Comparison of ENCODE assay signal across 10 cellular contexts in genomic region chr3:137768361-137769320, GRCh38. TPM values are rescaled to one million over a fixed set of nuclear protein-coding genes. Genes with fewer than 3 reads are reported as not detected.
A peak's percentile ranks its signal among the peaks of the same experiment; 100 is the strongest.
DNase-seq lines count a peak whose midpoint lies in the region; ATAC-seq, FAIRE-seq and TF ChIP-seq lines count a peak whose summit lies in the region.
"Had no signal": no experiment of that assay in that cellular context is flagged by ENCODE, and none has a peak within 500 bp of the region (broad histone marks: within the 10 kb centered on the region; RNA-seq: fewer than 3 reads in every experiment).

No MANE protein-coding gene starts in this region.

- no peak overlapping the region for H2BK20ac ChIP-seq in H9 (ENCODE audit: low read depth, low read length, poor library complexity, severe bottlenecking)

- peak overlapping the region; percentile 45 to 83 for H3K4me3 Mint-ChIP-seq in H9
- H3K4me3 Mint-ChIP-seq in activated T-helper 1 cell treated with anti-CD3 and anti-CD28 coated beads, Interleukin-12 subunit alpha, Interleukin-12 subunit beta, Interleukin-2, Interleukin-4 antibody, amounts not matched to agents 30 ng/mL and 10 ng/mL and 1 ng/mL, durations not matched to agents 14 hours and 24 hours and 36 hours: no peak overlapping the region

- H3K9me3 Mint-ChIP-seq in H9: peaks cover 0 to 5% of the 10 kb centered on the region in 2 experiments; a peak in 2 of 5 replicates
- peaks cover 6% of the 10 kb centered on the region for H3K9me3 Mint-ChIP-seq in activated T-helper 1 cell treated with anti-CD3 and anti-CD28 coated beads, Interleukin-12 subunit alpha, Interleukin-12 subunit beta, Interleukin-2, Interleukin-4 antibody, amounts not matched to agents 30 ng/mL and 10 ng/mL and 1 ng/mL, durations not matched to agents 14 hours and 24 hours and 36 hours

- H3K4me1 ChIP-seq in A549: peaks cover 19% of the 10 kb centered on the region; the same call in 1 of the 3 replicates
- 0 out of 2 replicates have a peak, but pooled peaks cover 2% of the 10 kb centered on the region for H3K4me1 ChIP-seq in H9 (ENCODE audit: insufficient read depth, low read length)
- peaks cover 11 to 27% of the 10 kb centered on the region in 2 donors for H3K4me1 ChIP-seq in esophagus (ENCODE audit: control insufficient read depth in 2 of 2, insufficient read depth in 2 of 2, low read length in 1 of 2)

- 0 out of 6 replicates have a peak, but pooled peaks of 1 of the 2 experiments have one; percentile 15 for ATAC-seq in A549
- ATAC-seq in HG03432 (IDR thresholded peaks at IDR 0.05; ENCODE audit: unreplicated experiment): no peak

- no peaks in the 10 kb centered on the region for H3K9me2 ChIP-seq in neural cell (ENCODE audit: insufficient read depth, low read length)

- H3K18ac ChIP-seq in H9 (ENCODE audit: insufficient read length, low read depth, low read length): no peak overlapping the region

- TF ChIP-seq RAD21 in A549 (conservative IDR thresholded peaks at IDR 0.05 in 1 of 2, IDR thresholded peaks at IDR 0.05 in 1 of 2) (no peak), neural cell (conservative IDR thresholded peaks at IDR 0.05) (no peak)

- H2BK12ac ChIP-seq in H9 (ENCODE audit: insufficient read length, low read depth, low read length): no peak overlapping the region

- no peak overlapping the region for H4K5ac ChIP-seq in H9 (ENCODE audit: insufficient read length, low read depth, low read length)

- peaks cover 75 to 84% of the 10 kb centered on the region in 2 experiments for H3K4me1 Mint-ChIP-seq in H9
- no peaks in the 10 kb centered on the region for H3K4me1 Mint-ChIP-seq in activated T-helper 1 cell treated with anti-CD3 and anti-CD28 coated beads, Interleukin-12 subunit alpha, Interleukin-12 subunit beta, Interleukin-2, Interleukin-4 antibody, amounts not matched to agents 30 ng/mL and 10 ng/mL and 1 ng/mL, durations not matched to agents 14 hours and 24 hours and 36 hours (ENCODE audit: low read depth)

- CTCF ChIA-PET in A549 (lab: Yijun Ruan, JAX): no interaction called here

- H3K27me3 ChIP-seq in H9 (ENCODE audit: insufficient read depth, low read length): peaks cover 83% of the 10 kb centered on the region
- H3K27me3 ChIP-seq in esophagus (ENCODE audit: control insufficient read depth in 1 of 2, insufficient read depth in 2 of 2, low read length in 2 of 2): peaks cover 5 to 59% of the 10 kb centered on the region in 2 donors
- peaks cover 100% of the 10 kb centered on the region for H3K27me3 ChIP-seq in neural cell (ENCODE audit: insufficient read depth, low read depth, low read length)

- TF ChIP-seq POLR2A in A549 (IDR thresholded peaks at IDR 0.05; ENCODE audit: low read length): no peak

- H3K36me3 ChIP-seq in esophagus (ENCODE audit: control insufficient read depth in 2 of 2, insufficient read depth in 2 of 2, low read length in 1 of 2) (no peaks in the 10 kb centered on the region), neural cell (ENCODE audit: insufficient read depth, low read length) (no peaks in the 10 kb centered on the region)

- no peaks in the 10 kb centered on the region for H4K20me1 ChIP-seq in H9 (ENCODE audit: control insufficient read depth, insufficient read depth, insufficient read length)
- H4K20me1 ChIP-seq in neural cell (ENCODE audit: insufficient read depth): no peaks in the 10 kb centered on the region

- H4K8ac ChIP-seq in H9 (replicated peaks; ENCODE audit: insufficient read length, low read depth, low read length): no peak overlapping the region

- no peak overlapping the region for H4K91ac ChIP-seq in H9 (ENCODE audit: insufficient read length, low read depth, low read length)

- no peak overlapping the region for H3K56ac ChIP-seq in H9 (ENCODE audit: insufficient read length, low read depth, low read length)

- intact Hi-C loops in activated T-helper 1 cell treated with anti-CD3 and anti-CD28 coated beads, Interleukin-12 subunit alpha, Interleukin-12 subunit beta, Interleukin-2, Interleukin-4 antibody, amounts not matched to agents 30 ng/mL and 10 ng/mL and 1 ng/mL, durations not matched to agents 14 hours and 24 hours and 36 hours (cut with micrococcal nuclease): no loop called here

- H3K9ac ChIP-seq in H9 (ENCODE audit: extremely low read depth, insufficient read length, low read length) (no peak overlapping the region), neural cell (ENCODE audit: low read length) (no peak overlapping the region)

- H3T11ph ChIP-seq in H9 (ENCODE audit: low read length): no peak overlapping the region

- H3K79me2 ChIP-seq in H9 (ENCODE audit: insufficient read depth, low read length) (no peaks in the 10 kb centered on the region), neural cell (replicated peaks; ENCODE audit: insufficient read depth, low read length) (no peaks in the 10 kb centered on the region)

- H3K4ac ChIP-seq in H9 (ENCODE audit: low read depth, low read length): no peak overlapping the region

- H2AK5ac ChIP-seq in H9 (ENCODE audit: insufficient read length, low read length): no peak overlapping the region

- TF ChIP-seq CTCF in A549 (IDR thresholded peaks at IDR 0.05) (no peak), H9 (conservative IDR thresholded peaks at IDR 0.05) (no peak), neural cell (IDR thresholded peaks at IDR 0.05; ENCODE audit: poor library complexity, severe bottlenecking) (no peak)

- H3K4me2 ChIP-seq in A549: peak overlapping the region; percentile 61
- H3K4me2 ChIP-seq in H9 (ENCODE audit: insufficient read depth, insufficient read length, low read length): peak overlapping the region; percentile 68
- no peak overlapping the region for H3K4me2 ChIP-seq in neural cell (ENCODE audit: low read length)

- POLR2A ChIA-PET in A549 (lab: Yijun Ruan, JAX): no interaction called here

- no peak for DNase-seq in A549 (ENCODE audit: low read depth in 1 of 2, low spot score in 1 of 2)
- DNase-seq in H9: peak; percentile 72
- no peak for DNase-seq in CD1c-positive myeloid dendritic cell (ENCODE audit: extremely low spot score)
- DNase-seq in activated T-helper 1 cell treated with anti-CD3 and anti-CD28 coated beads, Interleukin-12 subunit alpha, Interleukin-12 subunit beta, Interleukin-2, Interleukin-4 antibody, amounts not matched to agents 30 ng/mL and 10 ng/mL and 1 ng/mL, durations not matched to agents 14 hours and 24 hours and 36 hours (ENCODE audit: low spot score): no peak
- DNase-seq in GOT3 (lab: John Stamatoyannopoulos, UW): no peak

- TF ChIP-seq EP300 in A549 (IDR thresholded peaks at IDR 0.05) (no peak), neural cell (conservative IDR thresholded peaks at IDR 0.05; ENCODE audit: poor library complexity, severe bottlenecking) (no peak)

- H3K27ac Mint-ChIP-seq in H9: no peak overlapping the region
- no peak overlapping the region for H3K27ac Mint-ChIP-seq in activated T-helper 1 cell treated with anti-CD3 and anti-CD28 coated beads, Interleukin-12 subunit alpha, Interleukin-12 subunit beta, Interleukin-2, Interleukin-4 antibody, amounts not matched to agents 30 ng/mL and 10 ng/mL and 1 ng/mL, durations not matched to agents 14 hours and 24 hours and 36 hours

- H2BK15ac ChIP-seq in H9 (ENCODE audit: low read depth, low read length): no peak overlapping the region

- H2AFZ ChIP-seq in H9 (ENCODE audit: low read length) (no peak overlapping the region), neural cell (ENCODE audit: low read depth, low read length) (no peak overlapping the region)

- H3K79me1 ChIP-seq in H9 (ENCODE audit: insufficient read depth, low read depth, low read length, poor library complexity, severe bottlenecking): no peaks in the 10 kb centered on the region

- WGBS in A549 (ENCODE audit: missing lambda C conversion rate): 27% methylated on average over 14 of the region's 59 CpGs
- WGBS in H9 (ENCODE audit: extremely low coverage, insufficient read length, low lambda C conversion rate): no CpG with 5 or more reads among the region's 59 CpGs
- 3% methylated on average over 59 of the region's 59 CpGs for WGBS in esophagus, 2 donors

- H3F3A ChIP-seq in neural cell (ENCODE audit: insufficient read depth, low read length, poor library complexity, severe bottlenecking): no peaks in the 10 kb centered on the region

- no peak overlapping the region for H2BK5ac ChIP-seq in H9 (ENCODE audit: insufficient read length, low read length)

- H3K4me3 ChIP-seq in A549 (peak overlapping the region; percentile 22; the same call in 2 of the 3 replicates), esophagus (ENCODE audit: low read depth in 1 of 2, low read length in 2 of 2) (peak overlapping the region; percentile 39 to 52), neural cell (ENCODE audit: low read length) (peak overlapping the region; percentile 46)

- peaks cover 100% of the 10 kb centered on the region for H3K27me3 Mint-ChIP-seq in H9 (ENCODE audit: low read depth)
- H3K27me3 Mint-ChIP-seq in activated T-helper 1 cell treated with anti-CD3 and anti-CD28 coated beads, Interleukin-12 subunit alpha, Interleukin-12 subunit beta, Interleukin-2, Interleukin-4 antibody, amounts not matched to agents 30 ng/mL and 10 ng/mL and 1 ng/mL, durations not matched to agents 14 hours and 24 hours and 36 hours (ENCODE audit: insufficient read depth): peaks cover 78% of the 10 kb centered on the region

- no peak for FAIRE-seq in A549 (lab: Jason Lieb, UNC)
- FAIRE-seq: GM19239 had no signal

- H3K9me3 ChIP-seq in A549: no peaks in the 10 kb centered on the region
- H3K9me3 ChIP-seq in H9 (ENCODE audit: control insufficient read depth, low read depth, low read length): no peaks in the 10 kb centered on the region
- H3K9me3 ChIP-seq in esophagus (ENCODE audit: control insufficient read depth in 2 of 2, insufficient read depth in 1 of 2, low read depth in 1 of 2, low read length in 1 of 2): peaks cover 0 to 10% of the 10 kb centered on the region in 2 donors
- no peaks in the 10 kb centered on the region for H3K9me3 ChIP-seq in neural cell (ENCODE audit: low read length)

- H3K14ac ChIP-seq in H9 (ENCODE audit: insufficient read depth, low read length): no peak overlapping the region

- no peak overlapping the region for H3K23ac ChIP-seq in H9 (ENCODE audit: insufficient read length, low read depth, low read length)

- peaks cover 25% of the 10 kb centered on the region for H3K23me2 ChIP-seq in H9 (ENCODE audit: insufficient read length, low read depth, low read length, poor library complexity, severe bottlenecking)

- no peak overlapping the region for H2BK120ac ChIP-seq in H9 (ENCODE audit: low read depth, low read length, poor library complexity, severe bottlenecking)

- no peak overlapping the region for H3K27ac ChIP-seq in A549
- H3K27ac ChIP-seq in H9 (ENCODE audit: insufficient read length, low read depth, low read length): no peak overlapping the region
- no peak overlapping the region for H3K27ac ChIP-seq in esophagus (ENCODE audit: low read depth in 2 of 2, low read length in 1 of 2)
- no peak overlapping the region for H3K27ac ChIP-seq in neural cell (ENCODE audit: low read length)

- peaks cover 0 to 1% (median 0%) of the 10 kb centered on the region in 3 experiments; a peak in 1 of 7 replicates for H3K36me3 Mint-ChIP-seq in H9 (ENCODE audit: insufficient read depth in 1 of 3, low read depth in 3 of 3)
- no peaks in the 10 kb centered on the region for H3K36me3 Mint-ChIP-seq in activated T-helper 1 cell treated with anti-CD3 and anti-CD28 coated beads, Interleukin-12 subunit alpha, Interleukin-12 subunit beta, Interleukin-2, Interleukin-4 antibody, amounts not matched to agents 30 ng/mL and 10 ng/mL and 1 ng/mL, durations not matched to agents 14 hours and 24 hours and 36 hours (ENCODE audit: low read depth)

RNA-seq across cellular contexts. Expression of gene SOX14, which starts 4.5 kb away (rescaled TPM):
- not detected in 2 replicates for polyA plus RNA-seq in A549 (2011; rRNA removed)
- polyA plus RNA-seq in A549 (2012; cell fraction: cytosol; rRNA removed): not detected in 2 replicates
- polyA plus RNA-seq in A549 (2012; cell fraction: nucleus; rRNA removed): not detected in 2 replicates
- polyA plus RNA-seq in A549 (2017; fragmentation: RNase III; extraction: RNeasy Plus Mini Kit Qiagen cat#74134 plus additional on column Dnase treatment): not detected in 3 replicates
- not detected in 2 replicates for polyA minus RNA-seq in A549 (2011; rRNA and poly(A)+ RNA removed)
- 0.35 and 0.57 TPM in 2 replicates for total RNA-seq in H9 (2021)
- under 1 TPM in 1 of 2 donors, not detected in 1; 0.10 TPM for polyA plus RNA-seq in esophagus
- polyA plus RNA-seq in neural cell: not detected in 2 replicates
- polyA minus RNA-seq in neural cell: not detected in 2 replicates
- not detected in 2 replicates for total RNA-seq in activated T-helper 1 cell treated with anti-CD3 and anti-CD28 coated beads, Interleukin-12 subunit alpha, Interleukin-12 subunit beta, Interleukin-2, Interleukin-4 antibody, amounts not matched to agents 30 ng/mL and 10 ng/mL and 1 ng/mL, durations not matched to agents 14 hours and 24 hours and 36 hours
- total RNA-seq: activated CD8-positive, alpha-beta memory T cell treated with anti-CD3 and anti-CD28 coated beads for 36 hours had no signal
